16 cellular contexts compared by ENCODE assay signal in the genomic region with DNA sequence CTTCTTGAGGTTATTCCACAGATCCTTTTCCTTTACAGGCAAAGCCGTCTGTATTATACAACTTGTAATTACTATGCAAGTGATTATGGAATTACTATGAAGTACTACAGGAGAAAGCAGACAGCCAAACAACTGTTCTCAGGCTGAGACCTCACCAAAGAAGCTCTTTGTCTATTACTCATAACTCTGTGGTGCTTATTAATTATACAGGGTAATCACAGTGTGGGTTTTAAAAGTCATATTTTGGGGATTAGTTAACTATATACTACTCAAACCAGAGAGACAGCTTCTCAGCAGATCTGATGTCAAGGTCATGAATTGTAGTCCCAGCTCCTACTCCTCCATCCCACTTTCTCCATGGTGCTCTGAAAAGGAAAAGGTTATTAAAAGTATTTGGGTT.
"Had no signal": no experiment of that assay in that cellular context is flagged by ENCODE, and none has a peak within 500 bp of the region (broad histone marks: within the 10 kb centered on the region; RNA-seq: fewer than 3 reads in every experiment).

No MANE protein-coding gene starts in this region.

- H3K27me3 ChIP-seq: ascending aorta, cardiac muscle cell, colonic mucosa, sigmoid colon, stomach had no signal

- H3K4me3 Mint-ChIP-seq: activated CD8-positive, alpha-beta memory T cell treated with anti-CD3 and anti-CD28 coated beads, Interleukin-2, amount 10 ng/mL, durations not matched to agents 7 days and 5 days; activated naive CD8-positive, alpha-beta T cell treated with anti-CD3 and anti-CD28 coated beads for 36 hours; nephron progenitor cell had no signal

- H3K36me3 ChIP-seq: colonic mucosa had no signal

- ATAC-seq: activated CD8-positive, alpha-beta memory T cell treated with anti-CD3 and anti-CD28 coated beads, Interleukin-2, amount 10 ng/mL, durations not matched to agents 7 days and 5 days had no signal

- H3K27me3 Mint-ChIP-seq: activated naive CD8-positive, alpha-beta T cell treated with anti-CD3 and anti-CD28 coated beads for 36 hours had no signal

- H3K36me3 Mint-ChIP-seq: activated CD8-positive, alpha-beta memory T cell treated with anti-CD3 and anti-CD28 coated beads, Interleukin-2, amount 10 ng/mL, durations not matched to agents 7 days and 5 days; activated naive CD8-positive, alpha-beta T cell treated with anti-CD3 and anti-CD28 coated beads for 36 hours had no signal

- H3K9me3 Mint-ChIP-seq: activated naive CD8-positive, alpha-beta T cell treated with anti-CD3 and anti-CD28 coated beads for 36 hours; nephron progenitor cell had no signal

- H3K4me3 ChIP-seq: ascending aorta, cardiac muscle cell, colonic mucosa, sigmoid colon, stomach had no signal

- H3K27ac Mint-ChIP-seq: activated CD8-positive, alpha-beta memory T cell treated with anti-CD3 and anti-CD28 coated beads, Interleukin-2, amount 10 ng/mL, durations not matched to agents 7 days and 5 days; activated naive CD8-positive, alpha-beta T cell treated with anti-CD3 and anti-CD28 coated beads for 36 hours; nephron progenitor cell had no signal

- DNase-seq: activated CD4-positive, alpha-beta T cell treated with anti-CD3 and anti-CD28 coated beads, Interleukin-2, amount 50 U/mL, for 4 hours; activated CD4-positive, CD25-positive, alpha-beta regulatory T cell treated with anti-CD3 and anti-CD28 coated beads, Interleukin-2, amount 50 U/mL, for 72 hours; activated CD8-positive, alpha-beta memory T cell treated with anti-CD3 and anti-CD28 coated beads, Interleukin-2, amount 10 ng/mL, durations not matched to agents 7 days and 5 days; activated gamma-delta T cell; activated naive CD8-positive, alpha-beta T cell treated with anti-CD3 and anti-CD28 coated beads for 36 hours; activated T-cell treated with anti-CD3 and anti-CD28 coated beads, Interleukin-2, amount 50 U/mL, for 48 hours; colonic mucosa; hippocampal formation; left colon; nephron progenitor cell; sigmoid colon; stimulated activated CD4-positive, alpha-beta T cell treated with anti-CD3 and anti-CD28 coated beads, Interleukin-4, amount 100 ng/mL, for 4 hours; stomach had no signal

- H3K27ac ChIP-seq: cardiac muscle cell, colonic mucosa had no signal

- H3K9me3 ChIP-seq: ascending aorta, colonic mucosa, sigmoid colon, stomach, thoracic aorta had no signal

- H3K4me1 Mint-ChIP-seq: activated CD8-positive, alpha-beta memory T cell treated with anti-CD3 and anti-CD28 coated beads, Interleukin-2, amount 10 ng/mL, durations not matched to agents 7 days and 5 days; activated naive CD8-positive, alpha-beta T cell treated with anti-CD3 and anti-CD28 coated beads for 36 hours; nephron progenitor cell had no signal

- H3K4me1 ChIP-seq: colonic mucosa had no signal
